2 cellular contexts compared by ENCODE assay signal in the genomic region with DNA sequence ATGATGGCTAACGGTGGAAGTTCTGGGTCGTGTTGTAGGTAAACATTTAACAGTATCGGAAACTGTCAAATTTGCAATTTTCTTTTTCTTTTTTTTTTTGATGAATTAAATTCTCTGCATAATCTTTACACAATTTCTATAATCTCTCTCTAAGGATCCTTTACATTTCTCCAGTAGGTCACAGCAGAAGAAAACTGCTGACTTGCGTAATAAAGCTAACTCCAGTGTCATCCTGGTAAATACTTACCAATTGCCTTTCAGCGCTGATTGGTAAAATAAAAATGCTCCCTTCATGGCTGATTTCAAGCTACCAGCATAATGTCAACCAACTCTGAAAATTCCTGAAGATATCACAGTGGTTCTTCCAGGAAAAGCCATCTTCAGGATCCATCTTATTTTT.
TF ChIP-seq lines count a peak whose summit lies in the region.

No MANE protein-coding gene starts in this region.

TF ChIP-seq in HepG2, 621 proteins besides CTCF, POLR2A, EP300 and RAD21 (continued from another document):
- TF ChIP-seq MTERF4 (CRISPR knock-in tag; IDR thresholded peaks at IDR 0.05): no peak

TF ChIP-seq in K562, 482 proteins besides CTCF, POLR2A, EP300 and RAD21 (continued from another document):
- TF ChIP-seq ZBTB11 (CRISPR knock-in tag; IDR thresholded peaks at IDR 0.05): no peak
